In the genomic region with DNA sequence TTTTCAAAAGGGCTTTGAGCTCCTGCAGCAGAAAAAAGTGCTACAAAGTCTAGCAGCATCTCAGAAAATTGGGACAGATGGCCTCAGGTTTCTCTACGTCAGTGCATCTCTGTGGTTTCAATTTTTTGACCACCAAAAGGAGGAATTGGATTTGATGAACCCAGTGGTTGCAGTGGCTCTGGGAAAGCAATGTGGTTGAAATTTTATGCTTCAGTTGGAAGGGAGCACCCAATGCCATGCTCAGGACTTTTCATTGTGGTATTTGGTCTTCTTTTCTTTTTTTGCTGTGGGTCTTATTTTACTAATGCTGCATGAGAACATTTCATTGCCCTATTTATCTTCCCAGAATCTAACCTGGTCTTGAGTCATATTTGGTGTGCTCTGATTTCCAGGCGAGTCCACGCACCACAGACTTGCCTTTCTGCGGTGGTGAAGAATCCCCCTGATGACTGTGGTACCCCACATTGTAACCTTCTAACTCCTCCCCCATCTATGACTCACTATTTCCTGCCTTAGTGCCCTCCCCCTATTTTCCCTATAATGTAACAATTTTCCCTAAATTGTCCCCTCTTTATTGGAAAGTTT, we compare ENCODE assay signal across 8 cellular contexts. TPM values are rescaled to one million over a fixed set of nuclear protein-coding genes. Genes with fewer than 3 reads are reported as not detected.
A peak's percentile ranks its signal among the peaks of the same experiment; 100 is the strongest.
DNase-seq lines count a peak whose midpoint lies in the region; ATAC-seq lines count a peak whose summit lies in the region.

No MANE protein-coding gene starts in this region.

- ATAC-seq in activated CD8-positive, alpha-beta memory T cell treated with anti-CD3 and anti-CD28 coated beads, Interleukin-2, amount 10 ng/mL, durations not matched to agents 7 days and 5 days: peak; percentile 42
- ATAC-seq in HG03175 (IDR thresholded peaks at IDR 0.05; ENCODE audit: unreplicated experiment): peak; percentile 48

- DNase-seq in activated CD8-positive, alpha-beta memory T cell treated with anti-CD3 and anti-CD28 coated beads, Interleukin-2, amount 10 ng/mL, durations not matched to agents 7 days and 5 days: peak; percentile 80
- DNase-seq in activated CD8-positive, alpha-beta memory T cell treated with anti-CD3 and anti-CD28 coated beads for 24 hours: no peak
- peak; percentile 50 for DNase-seq in activated CD8-positive, alpha-beta memory T cell treated with anti-CD3 and anti-CD28 coated beads, Interleukin-2, amount 50 U/mL, for 4 hours
- DNase-seq in stimulated activated CD4-positive, alpha-beta T cell treated with anti-CD3 and anti-CD28 coated beads, Interleukin-1b, Interleukin-23, amount 100 ng/mL, for 48 hours: peak; percentile 76
- DNase-seq in posterior cingulate gyrus (no peak), NCI-H187 treated with DMSO at 0.1 percent for 48 hours (lab: John Stamatoyannopoulos, UW) (no peak), NCI-H510A treated with DMSO at 0.1 percent for 48 hours (lab: John Stamatoyannopoulos, UW) (no peak)

- no peaks in the 10 kb centered on the region for H3K9me3 Mint-ChIP-seq in activated CD8-positive, alpha-beta memory T cell treated with anti-CD3 and anti-CD28 coated beads, Interleukin-2, amount 10 ng/mL, durations not matched to agents 7 days and 5 days (ENCODE audit: low read depth)

- H3K36me3 Mint-ChIP-seq in activated CD8-positive, alpha-beta memory T cell treated with anti-CD3 and anti-CD28 coated beads, Interleukin-2, amount 10 ng/mL, durations not matched to agents 7 days and 5 days: peaks cover 8% of the 10 kb centered on the region

- CTCF ChIA-PET in activated CD8-positive, alpha-beta memory T cell treated with anti-CD3 and anti-CD28 coated beads, Interleukin-2, amount 10 ng/mL, durations not matched to agents 7 days and 5 days (lab: Charles Lee): interaction anchor here (0.7 to 10.6 kb wide), 8 partner anchors 17 to 1529 kb away, joined by 3 to 87 read pairs (median 4); a partner anchor contains a TSS

- H3K27ac Mint-ChIP-seq in activated CD8-positive, alpha-beta memory T cell treated with anti-CD3 and anti-CD28 coated beads, Interleukin-2, amount 10 ng/mL, durations not matched to agents 7 days and 5 days: peak overlapping the region; percentile 71

- H3K27me3 Mint-ChIP-seq in activated CD8-positive, alpha-beta memory T cell treated with anti-CD3 and anti-CD28 coated beads, Interleukin-2, amount 10 ng/mL, durations not matched to agents 7 days and 5 days: peaks cover 32% of the 10 kb centered on the region

- intact Hi-C loops in posterior cingulate gyrus (cut with DNase I): no loop called here

- H3K4me1 Mint-ChIP-seq in activated CD8-positive, alpha-beta memory T cell treated with anti-CD3 and anti-CD28 coated beads, Interleukin-2, amount 10 ng/mL, durations not matched to agents 7 days and 5 days: peaks cover 46% of the 10 kb centered on the region

- H3K4me3 Mint-ChIP-seq in activated CD8-positive, alpha-beta memory T cell treated with anti-CD3 and anti-CD28 coated beads, Interleukin-2, amount 10 ng/mL, durations not matched to agents 7 days and 5 days: peak overlapping the region; percentile 27

RNA-seq across cellular contexts. Expression of a gene that starts 56.7 kb away (rescaled TPM):
- total RNA-seq in activated CD8-positive, alpha-beta memory T cell treated with anti-CD3 and anti-CD28 coated beads, Interleukin-2, amount 10 ng/mL, durations not matched to agents 7 days and 5 days: 10 to 100 TPM; 56.0 to 68.2 TPM

Comparison
In these comparisons a context has a peak if more than half of its experiments do, and no peak if none do; other contexts are left out.
1. DNase-seq: peak in activated CD8-positive, alpha-beta memory T cell treated with anti-CD3 and anti-CD28 coated beads, Interleukin-2, amount 10 ng/mL, durations not matched to agents 7 days and 5 days (single experiment), activated CD8-positive, alpha-beta memory T cell treated with anti-CD3 and anti-CD28 coated beads, Interleukin-2, amount 50 U/mL, for 4 hours (single experiment) and stimulated activated CD4-positive, alpha-beta T cell treated with anti-CD3 and anti-CD28 coated beads, Interleukin-1b, Interleukin-23, amount 100 ng/mL, for 48 hours (single experiment); none in activated CD8-positive, alpha-beta memory T cell treated with anti-CD3 and anti-CD28 coated beads for 24 hours (single experiment), posterior cingulate gyrus (0 of 10), NCI-H187 treated with DMSO at 0.1 percent for 48 hours (single experiment) and NCI-H510A treated with DMSO at 0.1 percent for 48 hours (single experiment).